Comparison of ENCODE assay signal across 25 cellular contexts in genomic region chr7:142720140-142720773, GRCh38. TPM values are rescaled to one million over a fixed set of nuclear protein-coding genes. Genes with fewer than 3 reads are reported as not detected.
DNase-seq lines count a peak whose midpoint lies in the region; ATAC-seq lines count a peak whose summit lies in the region.
"Had no signal": no experiment of that assay in that cellular context is flagged by ENCODE, and none has a peak within 500 bp of the region (broad histone marks: within the 10 kb centered on the region; RNA-seq: fewer than 3 reads in every experiment).

No MANE protein-coding gene starts in this region.

- H3K4me3 Mint-ChIP-seq in activated CD8-positive, alpha-beta memory T cell treated with anti-CD3 and anti-CD28 coated beads, Interleukin-2, amount 10 ng/mL, durations not matched to agents 7 days and 5 days, result peak overlapping the region; percentile 76
- H3K4me3 Mint-ChIP-seq in activated naive CD8-positive, alpha-beta T cell treated with anti-CD3 and anti-CD28 coated beads for 36 hours, result peak overlapping the region; percentile 61
- H3K4me3 Mint-ChIP-seq in stimulated activated memory B cell treated with anti-CD40 and anti-IgM and Interleukin-4, amounts not matched to agents 10 μg/mL and 1 μg/mL and 100 μg/mL, for 72 hours, result no peak overlapping the region
- H3K4me3 Mint-ChIP-seq: dendritic cell treated with granulocyte-macrophage colony-stimulating factor and Interleukin-4, amounts not matched to agents 40 ng/mL and 50 ng/mL, for 4 days had no signal

- peak overlapping the region; percentile 80 for H3K27ac Mint-ChIP-seq in activated CD8-positive, alpha-beta memory T cell treated with anti-CD3 and anti-CD28 coated beads, Interleukin-2, amount 10 ng/mL, durations not matched to agents 7 days and 5 days
- peak overlapping the region; percentile 20 for H3K27ac Mint-ChIP-seq in activated naive CD8-positive, alpha-beta T cell treated with anti-CD3 and anti-CD28 coated beads for 36 hours
- peak overlapping the region; percentile 30 for H3K27ac Mint-ChIP-seq in stimulated activated memory B cell treated with anti-CD40 and anti-IgM and Interleukin-4, amounts not matched to agents 10 μg/mL and 1 μg/mL and 100 μg/mL, for 72 hours
- H3K27ac Mint-ChIP-seq: dendritic cell treated with granulocyte-macrophage colony-stimulating factor and Interleukin-4, amounts not matched to agents 40 ng/mL and 50 ng/mL, for 4 days had no signal

- no peak for ATAC-seq in activated CD8-positive, alpha-beta memory T cell treated with anti-CD3 and anti-CD28 coated beads, Interleukin-2, amount 10 ng/mL, durations not matched to agents 7 days and 5 days
- no peak for ATAC-seq in stimulated activated memory B cell treated with anti-CD40 and anti-IgM and Interleukin-4, amounts not matched to agents 10 μg/mL and 1 μg/mL and 100 μg/mL, for 72 hours
- no peak for ATAC-seq in GM21423 (IDR thresholded peaks at IDR 0.05; ENCODE audit: unreplicated experiment)
- ATAC-seq: heart right ventricle, mucosa of descending colon, SK-N-SH treated with all-trans-retinoic acid at 6 μM for 48 hours had no signal

- no peak for DNase-seq in activated CD8-positive, alpha-beta memory T cell treated with anti-CD3 and anti-CD28 coated beads, Interleukin-2, amount 10 ng/mL, durations not matched to agents 7 days and 5 days
- no peak for DNase-seq in activated CD8-positive, alpha-beta memory T cell treated with anti-CD3 and anti-CD28 coated beads, Interleukin-2, amount 50 U/mL, for 4 hours
- DNase-seq in Jurkat, Clone E6-1 (ENCODE audit: low read depth, low spot score), result peak; percentile 72
- no peak for DNase-seq in activated naive CD8-positive, alpha-beta T cell treated with anti-CD3 and anti-CD28 coated beads for 36 hours
- DNase-seq in cerebellar cortex (ENCODE audit: low spot score) (no peak), AML-193 (lab: John Stamatoyannopoulos, UW) (no peak)
- DNase-seq: activated CD4-positive, CD25-positive, alpha-beta regulatory T cell; DMS 273 treated with DMSO at 0.1 percent for 48 hours; heart right ventricle; MG63; mucosa of descending colon; NCI-H1436 treated with DMSO at 0.1 percent for 48 hours; NCI-H2171 treated with DMSO at 0.1 percent for 48 hours; NCI-H526; small intestine; stimulated activated CD4-positive, alpha-beta T cell treated with anti-CD3 and anti-CD28 coated beads, Interleukin-2, amount 100 ng/mL, for 48 hours had no signal

- no peaks in the 10 kb centered on the region for H3K27me3 Mint-ChIP-seq in activated CD8-positive, alpha-beta memory T cell treated with anti-CD3 and anti-CD28 coated beads, Interleukin-2, amount 10 ng/mL, durations not matched to agents 7 days and 5 days
- H3K27me3 Mint-ChIP-seq in activated naive CD8-positive, alpha-beta T cell treated with anti-CD3 and anti-CD28 coated beads for 36 hours, result peaks cover 3% of the 10 kb centered on the region
- peaks cover 17% of the 10 kb centered on the region for H3K27me3 Mint-ChIP-seq in stimulated activated memory B cell treated with anti-CD40 and anti-IgM and Interleukin-4, amounts not matched to agents 10 μg/mL and 1 μg/mL and 100 μg/mL, for 72 hours

- peak overlapping the region; percentile 62 for H3K4me3 ChIP-seq in Jurkat, Clone E6-1 (ENCODE audit: low read length)
- H3K4me3 ChIP-seq: heart right ventricle, MG63, mucosa of descending colon had no signal

- H3K36me3 Mint-ChIP-seq in activated CD8-positive, alpha-beta memory T cell treated with anti-CD3 and anti-CD28 coated beads, Interleukin-2, amount 10 ng/mL, durations not matched to agents 7 days and 5 days, result no peaks in the 10 kb centered on the region
- no peaks in the 10 kb centered on the region for H3K36me3 Mint-ChIP-seq in activated naive CD8-positive, alpha-beta T cell treated with anti-CD3 and anti-CD28 coated beads for 36 hours
- no peaks in the 10 kb centered on the region for H3K36me3 Mint-ChIP-seq in stimulated activated memory B cell treated with anti-CD40 and anti-IgM and Interleukin-4, amounts not matched to agents 10 μg/mL and 1 μg/mL and 100 μg/mL, for 72 hours

- H3K4me1 Mint-ChIP-seq in activated CD8-positive, alpha-beta memory T cell treated with anti-CD3 and anti-CD28 coated beads, Interleukin-2, amount 10 ng/mL, durations not matched to agents 7 days and 5 days, result peaks cover 41% of the 10 kb centered on the region
- H3K4me1 Mint-ChIP-seq in activated naive CD8-positive, alpha-beta T cell treated with anti-CD3 and anti-CD28 coated beads for 36 hours, result peaks cover 10% of the 10 kb centered on the region
- peaks cover 30% of the 10 kb centered on the region for H3K4me1 Mint-ChIP-seq in stimulated activated memory B cell treated with anti-CD40 and anti-IgM and Interleukin-4, amounts not matched to agents 10 μg/mL and 1 μg/mL and 100 μg/mL, for 72 hours

- H3K9me3 Mint-ChIP-seq in activated CD8-positive, alpha-beta memory T cell treated with anti-CD3 and anti-CD28 coated beads, Interleukin-2, amount 10 ng/mL, durations not matched to agents 7 days and 5 days (ENCODE audit: low read depth), result no peaks in the 10 kb centered on the region
- H3K9me3 Mint-ChIP-seq in activated naive CD8-positive, alpha-beta T cell treated with anti-CD3 and anti-CD28 coated beads for 36 hours, result no peaks in the 10 kb centered on the region
- no peaks in the 10 kb centered on the region for H3K9me3 Mint-ChIP-seq in stimulated activated memory B cell treated with anti-CD40 and anti-IgM and Interleukin-4, amounts not matched to agents 10 μg/mL and 1 μg/mL and 100 μg/mL, for 72 hours
- H3K9me3 Mint-ChIP-seq: dendritic cell treated with granulocyte-macrophage colony-stimulating factor and Interleukin-4, amounts not matched to agents 40 ng/mL and 50 ng/mL, for 4 days had no signal

- CTCF ChIA-PET in activated CD8-positive, alpha-beta memory T cell treated with anti-CD3 and anti-CD28 coated beads, Interleukin-2, amount 10 ng/mL, durations not matched to agents 7 days and 5 days (lab: Charles Lee), result no interaction called here

RNA-seq across cellular contexts. Expression of gene PRSS1, which starts 29.0 kb away (rescaled TPM):
- total RNA-seq in activated CD8-positive, alpha-beta memory T cell treated with anti-CD3 and anti-CD28 coated beads, Interleukin-2, amount 10 ng/mL, durations not matched to agents 7 days and 5 days, result not detected
- not detected for polyA plus RNA-seq in Jurkat, Clone E6-1 (2012; ENCODE audit: insufficient read depth, insufficient read length)
- not detected for total RNA-seq in activated naive CD8-positive, alpha-beta T cell treated with anti-CD3 and anti-CD28 coated beads for 36 hours
- total RNA-seq: H4, liver, mucosa of descending colon, pulmonary artery endothelial cell, ureter had no signal
- polyA plus RNA-seq: BJ, liver had no signal

RNA-seq across cellular contexts. Expression of gene PRSS2, which starts 50.5 kb away (rescaled TPM):
- not detected for total RNA-seq in activated CD8-positive, alpha-beta memory T cell treated with anti-CD3 and anti-CD28 coated beads, Interleukin-2, amount 10 ng/mL, durations not matched to agents 7 days and 5 days
- polyA plus RNA-seq in Jurkat, Clone E6-1 (2012; ENCODE audit: insufficient read depth, insufficient read length), result not detected
- total RNA-seq in activated naive CD8-positive, alpha-beta T cell treated with anti-CD3 and anti-CD28 coated beads for 36 hours, result not detected
- total RNA-seq: H4, liver, mucosa of descending colon, pulmonary artery endothelial cell, ureter had no signal
- polyA plus RNA-seq: BJ had no signal

Comparison
In these comparisons a context has a peak if more than half of its experiments do, and no peak if none do; other contexts are left out.
1. H3K27ac Mint-ChIP-seq: peak in every context shown above with its lines; median percentile 80 in activated CD8-positive, alpha-beta memory T cell treated with anti-CD3 and anti-CD28 coated beads, Interleukin-2, amount 10 ng/mL, durations not matched to agents 7 days and 5 days; 30 in stimulated activated memory B cell treated with anti-CD40 and anti-IgM and Interleukin-4, amounts not matched to agents 10 μg/mL and 1 μg/mL and 100 μg/mL, for 72 hours; 20 in activated naive CD8-positive, alpha-beta T cell treated with anti-CD3 and anti-CD28 coated beads for 36 hours.